2 cellular contexts compared by ENCODE assay signal in genomic region chr19:12521996-12522395, GRCh38.
TF ChIP-seq lines count a peak whose summit lies in the region.

No MANE protein-coding gene starts in this region.

TF ChIP-seq in HepG2, 621 proteins besides CTCF, POLR2A, EP300 and RAD21:
- TF ChIP-seq SMC3 (IDR thresholded peaks at IDR 0.05; ENCODE audit: low read length): peak; percentile 10; the same call in 1 of the 2 replicates
- no peak for TF ChIP-seq PPARG (CRISPR knock-in tag; conservative IDR thresholded peaks at IDR 0.05)
- no peak for TF ChIP-seq HOXA9 (CRISPR knock-in tag; IDR thresholded peaks at IDR 0.05; ENCODE audit: borderline replicate concordance)
- TF ChIP-seq SOX6 (IDR thresholded peaks at IDR 0.05): no peak
- TF ChIP-seq SOX6 (CRISPR knock-in tag; IDR thresholded peaks at IDR 0.05): no peak
- TF ChIP-seq ZNF484 (CRISPR knock-in tag; IDR thresholded peaks at IDR 0.05; ENCODE audit: borderline replicate concordance, low read depth): no peak
- TF ChIP-seq EZH2 (conservative IDR thresholded peaks at IDR 0.05; ENCODE audit: low read depth, low read length): no peak
- no peak for TF ChIP-seq ZNF501 (CRISPR knock-in tag; IDR thresholded peaks at IDR 0.05)
- no peak for TF ChIP-seq MTA3 (CRISPR knock-in tag; IDR thresholded peaks at IDR 0.05)
- peak; percentile 42 for TF ChIP-seq STAG1 (CRISPR knock-in tag; IDR thresholded peaks at IDR 0.05)
- TF ChIP-seq ELF1 (CRISPR knock-in tag; IDR thresholded peaks at IDR 0.05): no peak
- TF ChIP-seq TRIM24 (CRISPR knock-in tag; IDR thresholded peaks at IDR 0.05): no peak

TF ChIP-seq in H1, 55 proteins besides CTCF, POLR2A, EP300 and RAD21:
- TF ChIP-seq CREB1 (IDR thresholded peaks at IDR 0.05) (no peak), TAF1 (IDR thresholded peaks at IDR 0.05; ENCODE audit: low read depth, low read length) (no peak), SUZ12 (IDR thresholded peaks at IDR 0.05; ENCODE audit: low read length) (no peak), GTF2F1 (IDR thresholded peaks at IDR 0.05; ENCODE audit: borderline replicate concordance, low read depth, low read length) (no peak), MAFK (IDR thresholded peaks at IDR 0.05; ENCODE audit: low read depth, low read length) (no peak), CHD2 (IDR thresholded peaks at IDR 0.05; ENCODE audit: low read length) (no peak), BRCA1 (IDR thresholded peaks at IDR 0.05; ENCODE audit: low read depth, low read length) (no peak), PHF8 (conservative IDR thresholded peaks at IDR 0.05; ENCODE audit: low read depth, low read length) (no peak), YY1 (IDR thresholded peaks at IDR 0.05; ENCODE audit: low read depth, low read length) (no peak), CTBP2 (IDR thresholded peaks at IDR 0.05; ENCODE audit: borderline replicate concordance, insufficient read depth, insufficient read length, low read length) (no peak), BCL11A (IDR thresholded peaks at IDR 0.05; ENCODE audit: low read depth in 2 of 2, low read length in 2 of 2) (no peak), ASH2L (IDR thresholded peaks at IDR 0.05; ENCODE audit: low read length) (no peak)
